ENCODE assay signal across 12 cellular contexts in genomic region chr10:25068152-25069058, GRCh38. TPM values are rescaled to one million over a fixed set of nuclear protein-coding genes. Genes with fewer than 3 reads are reported as not detected.
DNase-seq lines count a peak whose midpoint lies in the region; ATAC-seq, FAIRE-seq and TF ChIP-seq lines count a peak whose summit lies in the region.
"Had no signal": no experiment of that assay in that cellular context is flagged by ENCODE, and none has a peak within 500 bp of the region (broad histone marks: within the 10 kb centered on the region; RNA-seq: fewer than 3 reads in every experiment).

No MANE protein-coding gene starts in this region.

- H3K9me3 Mint-ChIP-seq in effector memory CD8-positive, alpha-beta T cell: no peaks in the 10 kb centered on the region
- H3K9me3 Mint-ChIP-seq: activated B cell treated with CpG ODN at 0.5 μM for 24 hours had no signal

- peak; percentile 98 for FAIRE-seq in bronchial epithelial cell (lab: Jason Lieb, UNC)

- H3K4me1 Mint-ChIP-seq in effector memory CD8-positive, alpha-beta T cell (ENCODE audit: low read depth in 2 of 2): peaks cover 2 to 5% of the 10 kb centered on the region in 2 donors
- H3K4me1 Mint-ChIP-seq: activated B cell treated with CpG ODN at 0.5 μM for 24 hours had no signal

- no peak for TF ChIP-seq CTCF in bronchial epithelial cell (IDR thresholded peaks at IDR 0.05; ENCODE audit: insufficient read depth, low read length, severe bottlenecking)

- H3K4me3 Mint-ChIP-seq in effector memory CD8-positive, alpha-beta T cell: no peak overlapping the region
- H3K4me3 Mint-ChIP-seq: activated B cell treated with CpG ODN at 0.5 μM for 24 hours had no signal

- ATAC-seq in GM18873 (IDR thresholded peaks at IDR 0.05; ENCODE audit: low FRiP score, unreplicated experiment) (no peak), HG02885 (IDR thresholded peaks at IDR 0.05; ENCODE audit: poor library complexity, unreplicated experiment) (no peak)
- no peak for ATAC-seq in effector memory CD8-positive, alpha-beta T cell (replicated peaks)
- ATAC-seq: stimulated activated naive CD8-positive, alpha-beta T cell treated with anti-CD3 and anti-CD28 coated beads, Interleukin-15, Interleukin-2, amounts not matched to agents 100 U/mL and 50 U/mL, for 24 hours had no signal

- H3K27me3 ChIP-seq in bronchial epithelial cell (ENCODE audit: control insufficient read depth, insufficient read depth, low read length): no peaks in the 10 kb centered on the region

- H3K36me3 Mint-ChIP-seq in effector memory CD8-positive, alpha-beta T cell (ENCODE audit: insufficient read depth): peaks cover 2% of the 10 kb centered on the region

- no peaks in the 10 kb centered on the region for H3K36me3 ChIP-seq in bronchial epithelial cell (ENCODE audit: control insufficient read depth, insufficient read depth, low read length)

- H3K27ac Mint-ChIP-seq in effector memory CD8-positive, alpha-beta T cell: no peak overlapping the region
- H3K27ac Mint-ChIP-seq: activated B cell treated with CpG ODN at 0.5 μM for 24 hours had no signal

- no peak overlapping the region for H3K4me3 ChIP-seq in bronchial epithelial cell (ENCODE audit: low read depth, low read length)

- H3K27me3 Mint-ChIP-seq in effector memory CD8-positive, alpha-beta T cell: peaks cover 17 to 23% of the 10 kb centered on the region in 2 donors

- DNase-seq in COLO829 (ENCODE audit: low spot score): peak; percentile 63
- DNase-seq in HS-5 (ENCODE audit: low read depth): peak; percentile 52
- DNase-seq in bronchial epithelial cell (ENCODE audit: low read depth): peak; percentile 100
- DNase-seq in iris pigment epithelial cell (ENCODE audit: low read depth): peak; percentile 26
- DNase-seq in GF-D8 (lab: John Stamatoyannopoulos, UW): no peak
- no peak for DNase-seq in effector memory CD8-positive, alpha-beta T cell
- DNase-seq: activated B cell treated with CpG ODN at 0.5 μM for 24 hours; activated naive CD4-positive, alpha-beta T cell treated with Interleukin-2 at 50 U/mL for 16 hours; stimulated activated naive CD8-positive, alpha-beta T cell treated with anti-CD3 and anti-CD28 coated beads, Interleukin-15, Interleukin-2, amounts not matched to agents 100 U/mL and 50 U/mL, for 24 hours had no signal

RNA-seq across cellular contexts. Expression of gene THNSL1, which starts 52.0 kb away (rescaled TPM):
- 4.0 and 5.0 TPM in 2 replicates for total RNA-seq in bronchial epithelial cell

RNA-seq across cellular contexts. Expression of gene ENKUR, which starts 52.4 kb away (rescaled TPM):
- total RNA-seq in bronchial epithelial cell: 0.13 and 0.26 TPM in 2 replicates
- total RNA-seq: activated B cell treated with CpG ODN at 0.5 μM for 24 hours, epithelial cell of proximal tubule had no signal

Comparison
In these comparisons a context has a peak if more than half of its experiments do, and no peak if none do; other contexts are left out.
1. DNase-seq: peak in COLO829 (single experiment), HS-5 (single experiment), bronchial epithelial cell (single experiment) and iris pigment epithelial cell (single experiment); none in GF-D8 (single experiment) and effector memory CD8-positive, alpha-beta T cell (0 of 3).